1 cellular context compared by ENCODE assay signal in genomic region chr10:14554091-14554842, GRCh38.
TF ChIP-seq lines count a peak whose summit lies in the region.

No MANE protein-coding gene starts in this region.

TF ChIP-seq in HepG2, 621 proteins besides CTCF, POLR2A, EP300 and RAD21 (continued from another document):
- TF ChIP-seq ARID5B (CRISPR knock-in tag; IDR thresholded peaks at IDR 0.05) (0 out of 2 replicates have a peak, but pooled peaks have one; percentile 4), ZNF496 (CRISPR knock-in tag; IDR thresholded peaks at IDR 0.05; ENCODE audit: insufficient replicate concordance) (no peak), SIX1 (CRISPR knock-in tag; IDR thresholded peaks at IDR 0.05; ENCODE audit: borderline replicate concordance) (peak; percentile 55; the same call in 1 of the 2 replicates), ZMYM4 (CRISPR knock-in tag; IDR thresholded peaks at IDR 0.05) (0 out of 2 replicates have a peak, but pooled peaks have one; percentile 30)
